ENCODE assay signal across 25 cellular contexts in the genomic region with DNA sequence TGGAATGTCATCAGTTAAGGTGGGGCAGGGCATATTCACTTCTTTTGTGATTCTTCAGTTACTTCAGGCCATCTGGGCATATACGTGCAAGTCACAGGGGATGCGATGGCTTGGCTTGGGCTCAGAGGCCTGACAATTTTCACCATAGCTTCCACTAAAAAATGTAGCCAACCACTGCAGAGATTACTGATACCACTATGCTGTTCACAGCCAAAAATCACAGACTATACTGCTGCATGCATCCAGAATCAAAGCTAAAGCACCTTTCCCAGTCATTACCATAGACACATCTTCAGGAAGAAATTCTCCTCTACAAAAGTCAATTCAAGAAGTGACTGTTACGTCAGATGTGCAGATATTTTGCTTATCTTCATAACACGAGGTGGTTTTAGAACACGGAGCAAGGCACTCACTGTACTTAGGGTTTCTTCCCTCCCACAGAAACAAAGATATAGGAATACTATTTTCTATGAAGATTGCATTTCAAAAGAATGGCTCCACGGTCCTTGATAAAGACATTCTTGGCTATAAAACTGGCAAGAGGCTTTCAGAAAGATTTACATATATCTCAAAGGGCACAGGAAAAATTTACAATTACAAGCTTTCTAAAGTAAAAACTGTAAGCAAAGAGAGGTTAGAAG.
DNase-seq lines count a peak whose midpoint lies in the region; ATAC-seq lines count a peak whose summit lies in the region.
"Had no signal": no experiment of that assay in that cellular context is flagged by ENCODE, and none has a peak within 500 bp of the region (broad histone marks: within the 10 kb centered on the region; RNA-seq: fewer than 3 reads in every experiment).

No MANE protein-coding gene starts in this region.

- H3K79me1 ChIP-seq in mesendoderm (ENCODE audit: low read length): no peaks in the 10 kb centered on the region

- intact Hi-C loops in left colon (cut with DNase I, micrococcal nuclease): no loop called here

- H3K36me3 ChIP-seq in ES-I3 (ENCODE audit: insufficient read depth, low read length) (no peaks in the 10 kb centered on the region; the same call in 1 of the 2 replicates), HUES64 (ENCODE audit: insufficient read depth, low read length) (peaks cover 16% of the 10 kb centered on the region), iPS DF 6.9 (ENCODE audit: control insufficient read depth, insufficient read depth, low read length) (peaks cover 4% of the 10 kb centered on the region; the same call in 1 of the 2 replicates), mesendoderm (ENCODE audit: control insufficient read depth, insufficient read depth, low read length) (no peaks in the 10 kb centered on the region)
- H3K36me3 ChIP-seq: MG63 had no signal

- H3K4ac ChIP-seq in mesendoderm (ENCODE audit: low read depth, low read length): no peak overlapping the region

- ATAC-seq in GM18868 (IDR thresholded peaks at IDR 0.05; ENCODE audit: unreplicated experiment) (no peak), left colon (no peak)
- ATAC-seq: CD8-positive, alpha-beta T cell; HCT116; PC-3 had no signal

- H3K4me3 ChIP-seq in HUES64 (ENCODE audit: low read length) (peak overlapping the region; percentile 37), iPS DF 6.9 (ENCODE audit: low read length) (no peak overlapping the region; the same call in 1 of the 2 replicates), mesendoderm (ENCODE audit: low read length) (no peak overlapping the region)
- H3K4me3 ChIP-seq: GM23248, MG63 had no signal

- peak overlapping the region; percentile 99 for H3K27ac ChIP-seq in HUES64 (ENCODE audit: low read depth, low read length)
- H3K27ac ChIP-seq in iPS DF 6.9 (ENCODE audit: low read length): peak overlapping the region; percentile 73
- peak overlapping the region; percentile 88 for H3K27ac ChIP-seq in mesendoderm (ENCODE audit: low read depth, low read length)
- H3K27ac ChIP-seq: 22Rv1, C4-2B, GM23248, HL-60 had no signal

- no peak overlapping the region for H2AK5ac ChIP-seq in mesendoderm (ENCODE audit: low read length)

- DNase-seq in iPS DF 6.9 (ENCODE audit: low read depth, low spot score) (no peak), mesendoderm (peak; percentile 30), left colon (no peak)
- DNase-seq in stimulated activated CD4-positive, alpha-beta T cell treated with anti-CD3 and anti-CD28 coated beads, Interleukin-1b, Interleukin-23, amount 100 ng/mL, for 48 hours: no peak
- DNase-seq: Caco-2; CD8-positive, alpha-beta T cell; GF-D8; GM23248; KBM-7; MG63; NCI-H1105 treated with DMSO at 0.1 percent for 48 hours; NCI-H146; NCI-H1930; NCI-H2107; NCI-H524; NCI-H748 treated with DMSO at 0.1 percent for 48 hours; PC-3; SK-N-SH had no signal

- no peak overlapping the region for H4K8ac ChIP-seq in mesendoderm (ENCODE audit: low read depth, low read length)

- H4K5ac ChIP-seq in mesendoderm (ENCODE audit: low read length): no peak overlapping the region

- H3K79me2 ChIP-seq in mesendoderm (ENCODE audit: control insufficient read depth, insufficient read depth, low read length): peaks cover 2% of the 10 kb centered on the region

- H3K18ac ChIP-seq in mesendoderm (ENCODE audit: low read length): peak overlapping the region; percentile 70

- H3K4me1 ChIP-seq in ES-I3 (ENCODE audit: insufficient read depth, low read length) (peaks cover 14% of the 10 kb centered on the region; the same call in 1 of the 2 replicates), HUES64 (ENCODE audit: insufficient read depth, low read length) (peaks cover 18% of the 10 kb centered on the region), iPS DF 6.9 (ENCODE audit: control insufficient read depth, insufficient read depth, low read length) (no peaks in the 10 kb centered on the region; the same call in 1 of the 2 replicates), mesendoderm (ENCODE audit: control insufficient read depth, low read depth, low read length) (peaks cover 2% of the 10 kb centered on the region)
- H3K4me1 ChIP-seq: Caco-2 had no signal

- no peaks in the 10 kb centered on the region; the same call in 1 of the 2 replicates for H3K27me3 ChIP-seq in HUES64 (ENCODE audit: insufficient read depth, low read length)
- H3K27me3 ChIP-seq in iPS DF 6.9 (ENCODE audit: control insufficient read depth, insufficient read depth, low read length): no peaks in the 10 kb centered on the region
- no peaks in the 10 kb centered on the region for H3K27me3 ChIP-seq in mesendoderm (ENCODE audit: insufficient read depth, low read length, poor library complexity)
- H3K27me3 ChIP-seq: MG63 had no signal

- H3K4me2 ChIP-seq in mesendoderm (ENCODE audit: low read length): no peak overlapping the region
- H3K4me2 ChIP-seq: SK-N-SH had no signal

- no peak overlapping the region for H2BK120ac ChIP-seq in mesendoderm (ENCODE audit: low read depth, low read length)

- H3K23ac ChIP-seq in mesendoderm (ENCODE audit: low read length): no peak overlapping the region

- H3K9ac ChIP-seq in ES-I3 (ENCODE audit: low read depth, low read length): peak overlapping the region; percentile 30
- peak overlapping the region; percentile 81 for H3K9ac ChIP-seq in HUES64 (ENCODE audit: low read depth, low read length)
- peak overlapping the region; percentile 25 for H3K9ac ChIP-seq in mesendoderm (ENCODE audit: low read length)
- H3K9ac ChIP-seq: GM23248, SK-N-SH had no signal

- H2BK15ac ChIP-seq in mesendoderm (replicated peaks; ENCODE audit: low read depth): no peak overlapping the region

- no peaks in the 10 kb centered on the region for H3K9me3 ChIP-seq in ES-I3 (ENCODE audit: control insufficient read depth, insufficient read depth, low read length)
- H3K9me3 ChIP-seq in HUES64 (ENCODE audit: insufficient read depth, low read depth, low read length): no peaks in the 10 kb centered on the region
- no peaks in the 10 kb centered on the region for H3K9me3 ChIP-seq in iPS DF 6.9 (ENCODE audit: control insufficient read depth, insufficient read depth, low read length)
- H3K9me3 ChIP-seq: Caco-2, MG63, SK-N-SH had no signal

- peak overlapping the region; percentile 7 for H2BK5ac ChIP-seq in mesendoderm (ENCODE audit: low read length)

- peak overlapping the region; percentile 67 for H3K56ac ChIP-seq in mesendoderm (ENCODE audit: low read length)

- WGBS in HUES64: 17% methylated on average over 5 of the region's 6 CpGs
- WGBS in iPS DF 6.9 (ENCODE audit: insufficient coverage, insufficient read length): no CpG with 5 or more reads among the region's 6 CpGs
- no CpG with 5 or more reads among the region's 6 CpGs for WGBS in mesendoderm (ENCODE audit: extremely low coverage, insufficient coverage, low lambda C conversion rate)

Comparison
In these comparisons a context has a peak if more than half of its experiments do, and no peak if none do; other contexts are left out.
1. H3K9ac ChIP-seq: peak in every context shown above with its lines; median percentile 81 in HUES64; 30 in ES-I3; 25 in mesendoderm.